28 cellular contexts compared by ENCODE assay signal in the genomic region with DNA sequence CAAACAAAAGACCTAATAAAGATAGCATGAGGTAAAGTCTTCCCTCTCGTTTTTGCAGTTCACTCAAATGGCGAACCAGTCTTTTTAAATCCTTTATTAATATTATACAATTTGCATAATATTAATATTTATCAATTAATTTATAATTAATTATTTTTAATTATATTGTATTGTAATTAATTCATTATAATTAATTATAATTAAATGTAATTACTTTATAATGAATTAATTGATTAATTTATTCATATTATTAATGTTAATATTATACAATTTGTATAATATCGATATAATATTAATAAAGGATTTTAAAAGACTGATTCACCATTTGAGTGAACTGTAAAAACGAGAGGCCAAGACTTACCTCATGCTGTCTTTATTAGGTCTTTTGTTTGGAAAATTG.
"Had no signal": no experiment of that assay in that cellular context is flagged by ENCODE, and none has a peak within 500 bp of the region (broad histone marks: within the 10 kb centered on the region; RNA-seq: fewer than 3 reads in every experiment).

No MANE protein-coding gene starts in this region.

- DNase-seq: activated CD4-positive, alpha-beta memory T cell treated with anti-CD3 and anti-CD28 coated beads, Interleukin-2, amount 10 ng/mL, durations not matched to agents 7 days and 5 days; activated CD4-positive, alpha-beta T cell treated with anti-CD3 and anti-CD28 coated beads for 1 hour; activated CD4-positive, alpha-beta T cell treated with anti-CD3 and anti-CD28 coated beads for 4 hours; activated CD4-positive, alpha-beta T cell treated with anti-CD3 and anti-CD28 coated beads, Interleukin-2, amount 10 ng/mL, durations not matched to agents 7 days and 5 days; activated CD4-positive, alpha-beta T cell treated with anti-CD3 and anti-CD28 coated beads, Interleukin-2, amount 50 U/mL, for 4 hours; activated CD8-positive, alpha-beta memory T cell treated with anti-CD3 and anti-CD28 coated beads for 24 hours; activated effector memory CD4-positive, alpha-beta T cell treated with anti-CD3 and anti-CD28 coated beads, Interleukin-2, amount 50 U/mL, for 16 hours; activated naive CD4-positive, alpha-beta T cell treated with anti-CD3 and anti-CD28 coated beads for 36 hours; activated naive CD8-positive, alpha-beta T cell treated with anti-CD3 and anti-CD28 coated beads for 36 hours; activated naive CD8-positive, alpha-beta T cell treated with anti-CD3 and anti-CD28 coated beads, Interleukin-2, amount 50 U/mL, for 24 hours; activated T-cell treated with anti-CD3 and anti-CD28 coated beads, Interleukin-2, amount 50 U/mL, for 4 hours; adrenal gland; amygdala; aorta; body of pancreas; caudate nucleus; colonic mucosa; effector memory CD4-positive, alpha-beta T cell; endodermal cell; erythroblast; foreskin keratinocyte; heart right ventricle; T-helper 1 cell; T-helper 17 cell; T1000 had no signal

- ATAC-seq: activated naive CD8-positive, alpha-beta T cell treated with anti-CD3 and anti-CD28 coated beads, Interleukin-2, amount 50 U/mL, for 24 hours; activated T-cell treated with anti-CD3 and anti-CD28 coated beads, Interleukin-2, amount 50 U/mL, for 4 hours; activated T-helper 17 cell treated with anti-CD3 and anti-CD28 coated beads, Interleukin-2, amount 50 U/mL, for 72 hours; body of pancreas; foreskin keratinocyte; gastroesophageal sphincter; heart right ventricle; T-helper 17 cell had no signal

- H3K4me3 ChIP-seq: adrenal gland, body of pancreas, colonic mucosa, esophagus muscularis mucosa, gastroesophageal sphincter, heart right ventricle had no signal

- H3K4me1 ChIP-seq: adrenal gland, body of pancreas, colonic mucosa, esophagus muscularis mucosa, foreskin keratinocyte, gastroesophageal sphincter, heart right ventricle had no signal

- H3K27ac ChIP-seq: adrenal gland, body of pancreas, colonic mucosa, esophagus muscularis mucosa, foreskin keratinocyte, gastroesophageal sphincter, heart right ventricle had no signal

- H3K27me3 ChIP-seq: adrenal gland, body of pancreas, colonic mucosa, esophagus muscularis mucosa, foreskin keratinocyte, gastroesophageal sphincter, heart right ventricle had no signal

- H3K36me3 ChIP-seq: adrenal gland, colonic mucosa, esophagus muscularis mucosa, gastroesophageal sphincter, heart right ventricle had no signal

- H3K9me3 ChIP-seq: adrenal gland, body of pancreas, colonic mucosa, esophagus muscularis mucosa, gastroesophageal sphincter, heart right ventricle had no signal
